ENCODE assay signal across 26 cellular contexts in genomic region chrX:68881911-68882310, GRCh38. TPM values are rescaled to one million over a fixed set of nuclear protein-coding genes. Genes with fewer than 3 reads are reported as not detected.
DNase-seq lines count a peak whose midpoint lies in the region; ATAC-seq, FAIRE-seq and TF ChIP-seq lines count a peak whose summit lies in the region.
"Had no signal": no experiment of that assay in that cellular context is flagged by ENCODE, and none has a peak within 500 bp of the region (broad histone marks: within the 10 kb centered on the region; RNA-seq: fewer than 3 reads in every experiment).

No MANE protein-coding gene starts in this region.

- no peak for DNase-seq in astrocyte (ENCODE audit: low read depth)
- no peak for DNase-seq in nephron progenitor cell
- no peak for DNase-seq in SKM-1 (lab: John Stamatoyannopoulos, UW; ENCODE audit: unreplicated experiment)
- DNase-seq in globus pallidus (ENCODE audit: low spot score), result no peak
- no peak for DNase-seq in epidermal melanocyte (ENCODE audit: insufficient read length, low spot score)
- no peak for DNase-seq in germinal center (ENCODE audit: low spot score)
- DNase-seq: Calu3, DND-41, GOT3, HCEC 1CT, MM.1S, NCI-H1694, NCI-H2081, NCI-H2227 treated with DMSO at 0.1 percent for 48 hours, NCI-H526 treated with DMSO at 0.1 percent for 48 hours, OCI-M1, Peyer's patch, SJCRH30, T-cell had no signal

- H3K4me3 Mint-ChIP-seq in astrocyte (ENCODE audit: unreplicated experiment) (no peak overlapping the region), nephron progenitor cell (no peak overlapping the region)
- H3K4me3 Mint-ChIP-seq: B cell, IgD-negative memory B cell, T-cell had no signal

- H3K4me2 ChIP-seq in astrocyte (ENCODE audit: low read length), result no peak overlapping the region
- H3K4me2 ChIP-seq: KMS-11 had no signal

- H4K20me1 ChIP-seq in astrocyte (ENCODE audit: insufficient read depth, low read length), result no peaks in the 10 kb centered on the region

- no peaks in the 10 kb centered on the region for H3K9me3 ChIP-seq in astrocyte (ENCODE audit: insufficient read depth, low read depth, low read length)
- H3K9me3 ChIP-seq: Peyer's patch, SJCRH30 had no signal

- H3K4me3 ChIP-seq in astrocyte (ENCODE audit: insufficient read depth, low read depth, low read length), result no peak overlapping the region
- H3K4me3 ChIP-seq: Peyer's patch, SJCRH30 had no signal

- no peak overlapping the region for H3K9ac ChIP-seq in astrocyte (ENCODE audit: low read length)
- H3K9ac ChIP-seq: KMS-11 had no signal

- H3K27ac Mint-ChIP-seq in astrocyte (ENCODE audit: unreplicated experiment) (no peak overlapping the region), nephron progenitor cell (peak overlapping the region; percentile 64)
- H3K27ac Mint-ChIP-seq: B cell, IgD-negative memory B cell, T-cell had no signal

- FAIRE-seq in astrocyte (lab: Jason Lieb, UNC), result peak; percentile 9
- FAIRE-seq: GM12892 had no signal

- H3K27me3 Mint-ChIP-seq in astrocyte (ENCODE audit: low read depth, unreplicated experiment), result peaks cover 41% of the 10 kb centered on the region
- peaks cover 13% of the 10 kb centered on the region for H3K27me3 Mint-ChIP-seq in nephron progenitor cell (ENCODE audit: low read depth, poor library complexity)
- H3K27me3 Mint-ChIP-seq: B cell had no signal

- H3K36me3 ChIP-seq in astrocyte (ENCODE audit: insufficient read depth, low read length), result no peaks in the 10 kb centered on the region
- H3K36me3 ChIP-seq: Peyer's patch, SJCRH30 had no signal

- no peak overlapping the region for H3K27ac ChIP-seq in astrocyte (ENCODE audit: low read depth, low read length)
- H3K27ac ChIP-seq: HL-60, KMS-11, Peyer's patch, SJCRH30 had no signal

- H2AFZ ChIP-seq in astrocyte (ENCODE audit: low read depth, low read length), result no peak overlapping the region

- ATAC-seq in HG02870 (IDR thresholded peaks at IDR 0.05; ENCODE audit: unreplicated experiment), result peak; percentile 49
- ATAC-seq: SK-N-SH treated with all-trans-retinoic acid at 6 μM for 48 hours, T-cell had no signal

- H3K36me3 Mint-ChIP-seq in astrocyte (ENCODE audit: low read depth, unreplicated experiment) (no peaks in the 10 kb centered on the region), nephron progenitor cell (ENCODE audit: low read depth) (no peaks in the 10 kb centered on the region)
- H3K36me3 Mint-ChIP-seq: IgD-negative memory B cell, T-cell had no signal

- TF ChIP-seq CTCF in astrocyte (IDR thresholded peaks at IDR 0.05; ENCODE audit: insufficient read depth, low read depth, low read length), result no peak
- no peak for TF ChIP-seq CTCF in nephron progenitor cell (IDR thresholded peaks at IDR 0.05)

- H3K9me3 Mint-ChIP-seq in astrocyte (ENCODE audit: unreplicated experiment) (no peaks in the 10 kb centered on the region), nephron progenitor cell (peaks cover 26% of the 10 kb centered on the region)
- H3K9me3 Mint-ChIP-seq: IgD-negative memory B cell, T-cell had no signal

- no peaks in the 10 kb centered on the region for H3K4me1 Mint-ChIP-seq in astrocyte (ENCODE audit: low read depth, unreplicated experiment)
- H3K4me1 Mint-ChIP-seq in nephron progenitor cell, result peaks cover 42% of the 10 kb centered on the region
- H3K4me1 Mint-ChIP-seq: B cell, IgD-negative memory B cell, T-cell had no signal

- no peaks in the 10 kb centered on the region for H3K27me3 ChIP-seq in astrocyte (ENCODE audit: insufficient read depth, low read length)
- H3K27me3 ChIP-seq: Peyer's patch had no signal

- no peaks in the 10 kb centered on the region for H3K4me1 ChIP-seq in astrocyte (ENCODE audit: insufficient read depth, low read length)
- H3K4me1 ChIP-seq: Peyer's patch, SJCRH30 had no signal

- H3K79me2 ChIP-seq in astrocyte (ENCODE audit: insufficient read depth, low read length), result no peaks in the 10 kb centered on the region

RNA-seq across cellular contexts. Expression of gene EFNB1, which starts 53.1 kb away (rescaled TPM):
- total RNA-seq in astrocyte, result 23.0 and 23.3 TPM in 2 replicates
